In the genomic region with DNA sequence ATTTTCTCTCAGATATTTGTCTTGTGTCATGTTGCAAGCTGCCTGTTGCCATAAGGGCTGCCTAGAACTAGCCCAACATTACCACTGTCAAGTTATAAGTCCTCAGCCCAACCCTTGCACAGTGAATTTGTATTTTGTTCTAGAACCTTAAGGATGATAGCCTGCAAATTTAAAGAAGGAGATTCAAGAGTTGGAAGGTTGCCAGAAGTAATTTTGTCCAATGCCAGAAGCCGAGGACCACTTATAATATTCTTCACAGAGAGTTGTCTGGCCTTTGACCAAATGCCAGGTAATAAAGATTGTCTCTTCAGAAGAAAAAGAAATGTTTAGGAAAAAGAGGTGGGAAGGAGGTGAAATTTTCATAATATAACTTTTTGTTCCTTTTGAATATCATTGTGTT, we compare ENCODE assay signal across 1 cellular context.
A peak's percentile ranks its signal among the peaks of the same experiment; 100 is the strongest.
TF ChIP-seq lines count a peak whose summit lies in the region.

No MANE protein-coding gene starts in this region.

TF ChIP-seq in K562, 482 proteins besides CTCF, POLR2A, EP300 and RAD21:
- TF ChIP-seq RB1 (IDR thresholded peaks at IDR 0.05; ENCODE audit: low read depth): no peak
- no peak for TF ChIP-seq DIDO1 (tag; IDR thresholded peaks at IDR 0.05; ENCODE audit: low read depth)
- no peak for TF ChIP-seq NELFE (IDR thresholded peaks at IDR 0.05; ENCODE audit: insufficient read depth, insufficient read length)
- TF ChIP-seq MEF2A (IDR thresholded peaks at IDR 0.05; ENCODE audit: control insufficient read depth, low read depth, low read length): no peak
- TF ChIP-seq NFIX (CRISPR knock-in tag; IDR thresholded peaks at IDR 0.05; ENCODE audit: low read depth): peak; percentile 54
- TF ChIP-seq, protein P1, sequence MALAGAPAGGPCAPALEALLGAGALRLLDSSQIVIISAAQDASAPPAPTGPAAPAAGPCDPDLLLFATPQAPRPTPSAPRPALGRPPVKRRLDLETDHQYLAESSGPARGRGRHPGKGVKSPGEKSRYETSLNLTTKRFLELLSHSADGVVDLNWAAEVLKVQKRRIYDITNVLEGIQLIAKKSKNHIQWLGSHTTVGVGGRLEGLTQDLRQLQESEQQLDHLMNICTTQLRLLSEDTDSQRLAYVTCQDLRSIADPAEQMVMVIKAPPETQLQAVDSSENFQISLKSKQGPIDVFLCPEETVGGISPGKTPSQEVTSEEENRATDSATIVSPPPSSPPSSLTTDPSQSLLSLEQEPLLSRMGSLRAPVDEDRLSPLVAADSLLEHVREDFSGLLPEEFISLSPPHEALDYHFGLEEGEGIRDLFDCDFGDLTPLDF (CRISPR knock-in tag; IDR thresholded peaks at IDR 0.05): no peak
- TF ChIP-seq GATA2 (CRISPR knock-in tag; IDR thresholded peaks at IDR 0.05): no peak
- TF ChIP-seq, protein P2, sequence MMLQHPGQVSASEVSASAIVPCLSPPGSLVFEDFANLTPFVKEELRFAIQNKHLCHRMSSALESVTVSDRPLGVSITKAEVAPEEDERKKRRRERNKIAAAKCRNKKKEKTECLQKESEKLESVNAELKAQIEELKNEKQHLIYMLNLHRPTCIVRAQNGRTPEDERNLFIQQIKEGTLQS (IDR thresholded peaks at IDR 0.05): no peak
- TF ChIP-seq, protein P2 (CRISPR knock-in tag; conservative IDR thresholded peaks at IDR 0.05): no peak
- TF ChIP-seq NFIC (IDR thresholded peaks at IDR 0.05): peak; percentile 74
- TF ChIP-seq CXXC5 (CRISPR knock-in tag; IDR thresholded peaks at IDR 0.05): no peak
- TF ChIP-seq CHD4 (IDR thresholded peaks at IDR 0.05; ENCODE audit: insufficient read depth, insufficient replicate concordance, low read depth, low read length, poor library complexity, severe bottlenecking): no peak
